Comparison of ENCODE assay signal across 8 cellular contexts in genomic region chr22:37636186-37636948, GRCh38. TPM values are rescaled to one million over a fixed set of nuclear protein-coding genes. Genes with fewer than 3 reads are reported as not detected.
DNase-seq lines count a peak whose midpoint lies in the region; ATAC-seq and TF ChIP-seq lines count a peak whose summit lies in the region.

No MANE protein-coding gene starts in this region.

- no peak overlapping the region for H3K4me3 ChIP-seq in fibroblast of the aortic adventitia (ENCODE audit: low read depth, low read length)
- H3K4me3 ChIP-seq in upper lobe of left lung, result no peak overlapping the region

- H3K27ac Mint-ChIP-seq in activated naive CD4-positive, alpha-beta T cell treated with anti-CD3 and anti-CD28 coated beads, Interleukin-2, amount 10 ng/mL, durations not matched to agents 7 days and 5 days, result peak overlapping the region; percentile 89

- TF ChIP-seq EP300 in upper lobe of left lung (IDR thresholded peaks at IDR 0.05), result no peak

- H3K4me1 ChIP-seq in upper lobe of left lung, result peaks cover 74 to 79% (median 77%) of the 10 kb centered on the region in 4 donors

- H3K36me3 ChIP-seq in upper lobe of left lung, result peaks cover 0 to 12% (median 7%) of the 10 kb centered on the region in 4 donors

- no peaks in the 10 kb centered on the region for H3K27me3 ChIP-seq in upper lobe of left lung

- H3K4me3 Mint-ChIP-seq in activated naive CD4-positive, alpha-beta T cell treated with anti-CD3 and anti-CD28 coated beads, Interleukin-2, amount 10 ng/mL, durations not matched to agents 7 days and 5 days, result peak overlapping the region; percentile 49

- H3K27me3 Mint-ChIP-seq in activated naive CD4-positive, alpha-beta T cell treated with anti-CD3 and anti-CD28 coated beads, Interleukin-2, amount 10 ng/mL, durations not matched to agents 7 days and 5 days, result no peaks in the 10 kb centered on the region

- H3K36me3 Mint-ChIP-seq in activated naive CD4-positive, alpha-beta T cell treated with anti-CD3 and anti-CD28 coated beads, Interleukin-2, amount 10 ng/mL, durations not matched to agents 7 days and 5 days, result peaks cover 13% of the 10 kb centered on the region

- H3K9me3 Mint-ChIP-seq in activated naive CD4-positive, alpha-beta T cell treated with anti-CD3 and anti-CD28 coated beads, Interleukin-2, amount 10 ng/mL, durations not matched to agents 7 days and 5 days, result no peaks in the 10 kb centered on the region

- no peaks in the 10 kb centered on the region for H3K9me3 ChIP-seq in upper lobe of left lung

- TF ChIP-seq CTCF in fibroblast of the aortic adventitia (IDR thresholded peaks at IDR 0.05; ENCODE audit: insufficient read depth, low read length), result peak; percentile 44
- TF ChIP-seq CTCF in upper lobe of left lung (IDR thresholded peaks at IDR 0.05), result peak in 1 of 6 experiments; percentile 16

- CTCF ChIA-PET in activated naive CD4-positive, alpha-beta T cell treated with anti-CD3 and anti-CD28 coated beads, Interleukin-2, amount 10 ng/mL, durations not matched to agents 7 days and 5 days (lab: Charles Lee), result interaction anchor here (0.8 to 28.2 kb wide), 10 partner anchors 9 to 95 kb away, joined by 3 to 506 read pairs (median 4); partner anchors contain the start of genes LGALS1, NOL12 and PDXP

- WGBS in upper lobe of left lung, 2 donors, result 55 to 63% methylated on average over 3 to 5 of the region's 6 CpGs

- no peak for TF ChIP-seq POLR2A in upper lobe of left lung (IDR thresholded peaks at IDR 0.05)

- peak; percentile 59 for DNase-seq in activated naive CD4-positive, alpha-beta T cell treated with anti-CD3 and anti-CD28 coated beads, Interleukin-2, amount 10 ng/mL, durations not matched to agents 7 days and 5 days
- DNase-seq in activated naive CD4-positive, alpha-beta T cell treated with anti-CD3 and anti-CD28 coated beads, Interleukin-2, amount 50 U/mL, for 16 hours, result no peak
- peak; percentile 58 for DNase-seq in fibroblast of the aortic adventitia (ENCODE audit: low read depth)
- no peak for DNase-seq in upper lobe of left lung
- no peak for DNase-seq in NCI-H1436 (lab: John Stamatoyannopoulos, UW)
- no peak for DNase-seq in effector CD8-positive, alpha-beta T cell (lab: John Stamatoyannopoulos, UW)

- ATAC-seq in SK-N-SH treated with all-trans-retinoic acid at 6 μM for 48 hours (0 out of 3 replicates have a peak, but pooled peaks have one; percentile 4), upper lobe of left lung (ENCODE audit: low FRiP score in 2 of 2) (no peak), GM21390 (IDR thresholded peaks at IDR 0.05; ENCODE audit: unreplicated experiment) (no peak)

- H3K27ac ChIP-seq in upper lobe of left lung, result peak overlapping the region; percentile 10 to 91 (median 33)

- H3K4me1 Mint-ChIP-seq in activated naive CD4-positive, alpha-beta T cell treated with anti-CD3 and anti-CD28 coated beads, Interleukin-2, amount 10 ng/mL, durations not matched to agents 7 days and 5 days, result peaks cover 74% of the 10 kb centered on the region

TF ChIP-seq in SK-N-SH treated with all-trans-retinoic acid at 6 μM for 48 hours, 23 proteins besides CTCF, POLR2A, EP300 and RAD21:
- no peak for TF ChIP-seq CSDC2 (CRISPR knock-in tag; IDR thresholded peaks at IDR 0.05)
- no peak for TF ChIP-seq RARB (CRISPR knock-in tag; IDR thresholded peaks at IDR 0.05)
- TF ChIP-seq GLIS3 (CRISPR knock-in tag; IDR thresholded peaks at IDR 0.05), result no peak
- no peak for TF ChIP-seq ZNF8 (CRISPR knock-in tag; IDR thresholded peaks at IDR 0.05)
- TF ChIP-seq ESRRG (CRISPR knock-in tag; IDR thresholded peaks at IDR 0.05), result no peak
- TF ChIP-seq ZFP30 (CRISPR knock-in tag; IDR thresholded peaks at IDR 0.05), result no peak
- TF ChIP-seq ZNF70 (CRISPR knock-in tag; IDR thresholded peaks at IDR 0.05), result no peak
- TF ChIP-seq BACH2 (CRISPR knock-in tag; IDR thresholded peaks at IDR 0.05; ENCODE audit: borderline replicate concordance), result no peak
- TF ChIP-seq ZNF565 (CRISPR knock-in tag; conservative IDR thresholded peaks at IDR 0.05; ENCODE audit: low read depth), result no peak
- no peak for TF ChIP-seq SNAI2 (CRISPR knock-in tag; IDR thresholded peaks at IDR 0.05)
- no peak for TF ChIP-seq POU6F1 (CRISPR knock-in tag; IDR thresholded peaks at IDR 0.05; ENCODE audit: borderline replicate concordance, low read depth)
- TF ChIP-seq TSHZ2 (CRISPR knock-in tag; IDR thresholded peaks at IDR 0.05), result no peak
- TF ChIP-seq CSRNP3 (CRISPR knock-in tag; IDR thresholded peaks at IDR 0.05), result no peak

RNA-seq across cellular contexts. Expression of gene SH3BP1, which starts 3.1 kb away (rescaled TPM):
- total RNA-seq in fibroblast of the aortic adventitia (ENCODE audit: low replicate concordance) (1.8 and 4.6 TPM in 2 replicates), upper lobe of left lung (10 to 100 TPM; 11.4 to 58.7 (median 31.1) TPM)

RNA-seq across cellular contexts. Expression of gene PDXP, which starts 22.2 kb away (rescaled TPM):
- 3.4 and 7.4 TPM in 2 replicates for total RNA-seq in fibroblast of the aortic adventitia (ENCODE audit: low replicate concordance)
- total RNA-seq in upper lobe of left lung, result 10 to 100 TPM in 1 of 6 donors, 1 to 10 TPM in 5; 2.1 to 11.1 (median 8.7) TPM

RNA-seq across cellular contexts. Expression of gene GGA1, which starts 27.7 kb away (rescaled TPM):
- total RNA-seq in fibroblast of the aortic adventitia (ENCODE audit: low replicate concordance) (12.0 and 35.0 TPM in 2 replicates), upper lobe of left lung (100 to 1,000 TPM in 2 of 6 donors, 10 to 100 TPM in 4; 52.4 to 226 (median 68.3) TPM)

RNA-seq across cellular contexts. Expression of gene LGALS1, which starts 39.1 kb away (rescaled TPM):
- total RNA-seq in fibroblast of the aortic adventitia (ENCODE audit: low replicate concordance) (3,846 and 5,734 TPM in 2 replicates), upper lobe of left lung (100 to 1,000 TPM; 125 to 750 (median 400) TPM)

RNA-seq across cellular contexts. Expression of gene NOL12, which starts 49.8 kb away (rescaled TPM):
- 12.7 and 14.0 TPM in 2 replicates for total RNA-seq in fibroblast of the aortic adventitia (ENCODE audit: low replicate concordance)
- 10 to 100 TPM; 23.5 to 89.1 (median 26.7) TPM for total RNA-seq in upper lobe of left lung

Comparison
In these comparisons a context has a peak if more than half of its experiments do, and no peak if none do; other contexts are left out.
1. DNase-seq: peak in activated naive CD4-positive, alpha-beta T cell treated with anti-CD3 and anti-CD28 coated beads, Interleukin-2, amount 10 ng/mL, durations not matched to agents 7 days and 5 days (single experiment) and fibroblast of the aortic adventitia (single experiment); none in activated naive CD4-positive, alpha-beta T cell treated with anti-CD3 and anti-CD28 coated beads, Interleukin-2, amount 50 U/mL, for 16 hours (single experiment), upper lobe of left lung (0 of 2), NCI-H1436 (single experiment) and effector CD8-positive, alpha-beta T cell (single experiment).